Comparison of ENCODE assay signal across 16 cellular contexts in the genomic region with DNA sequence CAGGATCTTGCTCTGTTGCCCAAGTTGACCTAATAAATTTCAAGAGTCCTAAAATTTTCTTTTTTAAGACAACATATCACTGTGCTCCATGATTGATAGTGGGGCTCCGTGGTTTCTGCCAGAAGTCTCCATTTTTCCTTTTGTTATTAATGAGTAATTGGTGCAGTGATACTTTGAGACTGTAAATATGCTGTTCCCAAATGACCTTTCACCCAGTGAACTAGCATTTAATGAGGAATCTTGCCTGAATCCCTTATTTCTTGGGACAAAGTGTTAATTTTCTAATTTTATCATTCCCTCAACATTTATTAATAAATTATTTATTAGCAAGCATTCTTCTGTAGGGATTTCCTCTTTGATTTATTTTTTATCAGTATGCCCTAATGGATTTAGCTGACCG. TPM values are rescaled to one million over a fixed set of nuclear protein-coding genes. Genes with fewer than 3 reads are reported as not detected.
DNase-seq lines count a peak whose midpoint lies in the region; ATAC-seq and TF ChIP-seq lines count a peak whose summit lies in the region.
"Had no signal": no experiment of that assay in that cellular context is flagged by ENCODE, and none has a peak within 500 bp of the region (broad histone marks: within the 10 kb centered on the region; RNA-seq: fewer than 3 reads in every experiment).

No MANE protein-coding gene starts in this region.

- H3K9me3 ChIP-seq in PC-9 (ENCODE audit: insufficient read depth, low read depth), result no peaks in the 10 kb centered on the region
- H3K9me3 ChIP-seq in smooth muscle cell (replicated peaks; ENCODE audit: low read depth), result no peaks in the 10 kb centered on the region
- no peaks in the 10 kb centered on the region for H3K9me3 ChIP-seq in ascending aorta
- no peaks in the 10 kb centered on the region for H3K9me3 ChIP-seq in stomach

- H3K36me3 Mint-ChIP-seq in T-helper 1 cell treated with Interleukin-12 subunit alpha and Interleukin-12 subunit beta and Interleukin-4 antibody, amounts not matched to agents 30 μg/mL and 1 μg/mL, for 36 hours (ENCODE audit: low read depth), result peaks cover 29% of the 10 kb centered on the region
- H3K36me3 Mint-ChIP-seq in brain, result peaks cover 29% of the 10 kb centered on the region

- H3K36me3 ChIP-seq in PC-9 (ENCODE audit: low read depth) (peaks cover 15% of the 10 kb centered on the region), smooth muscle cell (ENCODE audit: low read depth) (peaks cover 4% of the 10 kb centered on the region), ascending aorta (peaks cover 5 to 7% of the 10 kb centered on the region in 2 donors), stomach (peaks cover 6 to 11% (median 8%) of the 10 kb centered on the region in 4 donors)

- no peaks in the 10 kb centered on the region for H3K9me2 ChIP-seq in PC-9 (ENCODE audit: insufficient read depth)

- ATAC-seq in GM18858 (IDR thresholded peaks at IDR 0.05; ENCODE audit: unreplicated experiment), result no peak
- ATAC-seq: left colon had no signal

- H3K4me3 ChIP-seq in PC-9 (no peak overlapping the region), smooth muscle cell (peak overlapping the region; percentile 70), ascending aorta (no peak overlapping the region), stomach (no peak overlapping the region)

- no peak overlapping the region for H3K27ac Mint-ChIP-seq in T-helper 1 cell treated with Interleukin-12 subunit alpha and Interleukin-12 subunit beta and Interleukin-4 antibody, amounts not matched to agents 30 μg/mL and 1 μg/mL, for 36 hours
- H3K27ac Mint-ChIP-seq in brain, result peak overlapping the region in 2 of 5 experiments; percentile 47 to 90

- H3F3A ChIP-seq in PC-9 (ENCODE audit: insufficient read depth, low read depth) (peaks cover 22% of the 10 kb centered on the region; the same call in 1 of the 2 replicates), smooth muscle cell (ENCODE audit: low read depth) (no peaks in the 10 kb centered on the region)

- no peak overlapping the region for H3K9ac ChIP-seq in smooth muscle cell (ENCODE audit: low read depth)

- BruUV-seq in PC-9 (replicated peaks; lab: Mats Ljungman, UMichigan), result no TSS peak

- no peak for TF ChIP-seq EP300 in stomach (IDR thresholded peaks at IDR 0.05)

- H3K9me3 Mint-ChIP-seq in T-helper 1 cell treated with Interleukin-12 subunit alpha and Interleukin-12 subunit beta and Interleukin-4 antibody, amounts not matched to agents 30 μg/mL and 1 μg/mL, for 36 hours, result peaks cover 9% of the 10 kb centered on the region
- H3K9me3 Mint-ChIP-seq in brain, result peaks cover 5 to 14% (median 9%) of the 10 kb centered on the region in 5 experiments

- H3K4me1 Mint-ChIP-seq in T-helper 1 cell treated with Interleukin-12 subunit alpha and Interleukin-12 subunit beta and Interleukin-4 antibody, amounts not matched to agents 30 μg/mL and 1 μg/mL, for 36 hours (ENCODE audit: low read depth), result peaks cover 55% of the 10 kb centered on the region
- H3K4me1 Mint-ChIP-seq in brain, result peaks cover 75% of the 10 kb centered on the region

- H3K79me2 ChIP-seq in PC-9 (ENCODE audit: low read depth), result peaks cover 53% of the 10 kb centered on the region
- peaks cover 12% of the 10 kb centered on the region for H3K79me2 ChIP-seq in smooth muscle cell (ENCODE audit: low read depth)

- 79% methylated on average over 2 of the region's 2 CpGs for WGBS in smooth muscle cell (ENCODE audit: low lambda C conversion rate)
- WGBS in stomach, 5 donors, result 49 to 62% (median 53%) methylated on average over 2 of the region's 2 CpGs

- DNase-seq in T-helper 1 cell, result no peak
- no peak for DNase-seq in PC-9
- no peak for DNase-seq in smooth muscle cell (lab: John Stamatoyannopoulos, UW; ENCODE audit: unreplicated experiment)
- no peak for DNase-seq in ascending aorta (ENCODE audit: low spot score in 2 of 2)
- no peak for DNase-seq in stomach
- DNase-seq: 8988T; COR-L47; GDM1; NCI-H1105; NCI-H345; retina; stimulated activated CD4-positive, alpha-beta T cell treated with anti-CD3 and anti-CD28 coated beads, Interleukin-4, amount 100 ng/mL, for 24 hours had no signal

- H3K27me3 ChIP-seq in PC-9 (ENCODE audit: insufficient read depth, low read depth) (no peaks in the 10 kb centered on the region), smooth muscle cell (ENCODE audit: low read depth) (no peaks in the 10 kb centered on the region), ascending aorta (no peaks in the 10 kb centered on the region), stomach (no peaks in the 10 kb centered on the region)

- TF ChIP-seq POLR2A in stomach (IDR thresholded peaks at IDR 0.05), result no peak

- H3K4me1 ChIP-seq in PC-9 (replicated peaks; ENCODE audit: insufficient read depth) (peaks cover 49% of the 10 kb centered on the region), smooth muscle cell (ENCODE audit: low read depth) (peaks cover 11% of the 10 kb centered on the region), ascending aorta (peaks cover 3 to 30% of the 10 kb centered on the region in 2 donors), stomach (peaks cover 23 to 72% (median 64%) of the 10 kb centered on the region in 4 donors)

- TF ChIP-seq CTCF in PC-9 (conservative IDR thresholded peaks at IDR 0.05), result no peak
- no peak for TF ChIP-seq CTCF in brain (conservative IDR thresholded peaks at IDR 0.05)
- TF ChIP-seq CTCF in smooth muscle cell (IDR thresholded peaks at IDR 0.05; ENCODE audit: borderline replicate concordance, insufficient read depth, poor library complexity, severe bottlenecking), result no peak
- TF ChIP-seq CTCF in ascending aorta (IDR thresholded peaks at IDR 0.05), result no peak
- no peak for TF ChIP-seq CTCF in stomach (IDR thresholded peaks at IDR 0.05)

- peak overlapping the region; percentile 78; the same call in 1 of the 2 replicates for H3K4me2 ChIP-seq in PC-9
- H3K4me2 ChIP-seq in smooth muscle cell, result peak overlapping the region; percentile 92

- H2AFZ ChIP-seq in PC-9 (no peak overlapping the region), smooth muscle cell (ENCODE audit: low read depth) (no peak overlapping the region)

- intact Hi-C loops in PC-9 (cut with micrococcal nuclease; ENCODE audit: unreplicated experiment) (loop anchor here (10.0 kb wide), 1 partner anchor 134 kb away; a partner anchor contains a TSS), ascending aorta (cut with DNase I) (loop anchor here (10.0 kb wide), 2 partner anchors 484 to 774 kb away; a partner anchor contains a TSS), stomach (cut with DNase I; ENCODE audit: low total_unique reads) (no loop called here)

- H3K27ac ChIP-seq in PC-9, result no peak overlapping the region
- H3K27ac ChIP-seq in smooth muscle cell (ENCODE audit: low read depth), result no peak overlapping the region
- H3K27ac ChIP-seq in ascending aorta, result no peak overlapping the region
- peak overlapping the region in 2 of 5 donors; percentile 87 for H3K27ac ChIP-seq in stomach

- POLR2A ChIA-PET in PC-9 (lab: Charles Lee; ENCODE audit: unreplicated experiment), result no interaction called here

- CTCF ChIA-PET in PC-9 (lab: Charles Lee), result no interaction called here

- peaks cover 10% of the 10 kb centered on the region; the same call in 1 of the 2 replicates for H4K20me1 ChIP-seq in PC-9 (ENCODE audit: insufficient read depth)
- peaks cover 20% of the 10 kb centered on the region for H4K20me1 ChIP-seq in smooth muscle cell (ENCODE audit: low read depth)

- H3K4me3 Mint-ChIP-seq in T-helper 1 cell treated with Interleukin-12 subunit alpha and Interleukin-12 subunit beta and Interleukin-4 antibody, amounts not matched to agents 30 μg/mL and 1 μg/mL, for 36 hours, result peak overlapping the region; percentile 30
- peak overlapping the region; percentile 90 to 96 (median 93) for H3K4me3 Mint-ChIP-seq in brain

- H3K27me3 Mint-ChIP-seq in T-helper 1 cell treated with Interleukin-12 subunit alpha and Interleukin-12 subunit beta and Interleukin-4 antibody, amounts not matched to agents 30 μg/mL and 1 μg/mL, for 36 hours (ENCODE audit: low read depth), result no peaks in the 10 kb centered on the region
- no peaks in the 10 kb centered on the region for H3K27me3 Mint-ChIP-seq in brain

RNA-seq across cellular contexts. Expression of a gene that starts 2.3 kb away (rescaled TPM):
- total RNA-seq in PC-9 (2021), result 118 and 311 TPM in 2 replicates
- 108 TPM for polyA plus RNA-seq in brain (ENCODE audit: insufficient read depth, low read depth, low replicate concordance)
- 50.1 and 65.9 TPM in 2 replicates for total RNA-seq in smooth muscle cell
- polyA plus RNA-seq in smooth muscle cell, result 81.0 and 99.1 TPM in 2 replicates
- 66.2 TPM for total RNA-seq in ascending aorta
- total RNA-seq in stomach, result 10 to 100 TPM; 11.2 to 58.8 (median 17.9) TPM
- 10 to 100 TPM in 2 of 3 donors, 1 to 10 TPM in 1; 3.5 to 13.2 (median 11.2) TPM for polyA plus RNA-seq in stomach

RNA-seq across cellular contexts. Expression of a gene that starts 2.5 kb away (rescaled TPM):
- total RNA-seq in PC-9 (2021) (118 and 120 TPM in 2 replicates), smooth muscle cell (30.2 and 45.4 TPM in 2 replicates), ascending aorta (33.3 TPM), stomach (100 to 1,000 TPM in 3 of 5 donors, 10 to 100 TPM in 2; 49.0 to 320 (median 104) TPM)
- polyA plus RNA-seq in brain (ENCODE audit: insufficient read depth, low read depth, low replicate concordance) (16.2 TPM), smooth muscle cell (33.8 and 41.2 TPM in 2 replicates), stomach (10 to 100 TPM; 28.0 to 74.9 (median 29.4) TPM)
